In the genomic region with DNA sequence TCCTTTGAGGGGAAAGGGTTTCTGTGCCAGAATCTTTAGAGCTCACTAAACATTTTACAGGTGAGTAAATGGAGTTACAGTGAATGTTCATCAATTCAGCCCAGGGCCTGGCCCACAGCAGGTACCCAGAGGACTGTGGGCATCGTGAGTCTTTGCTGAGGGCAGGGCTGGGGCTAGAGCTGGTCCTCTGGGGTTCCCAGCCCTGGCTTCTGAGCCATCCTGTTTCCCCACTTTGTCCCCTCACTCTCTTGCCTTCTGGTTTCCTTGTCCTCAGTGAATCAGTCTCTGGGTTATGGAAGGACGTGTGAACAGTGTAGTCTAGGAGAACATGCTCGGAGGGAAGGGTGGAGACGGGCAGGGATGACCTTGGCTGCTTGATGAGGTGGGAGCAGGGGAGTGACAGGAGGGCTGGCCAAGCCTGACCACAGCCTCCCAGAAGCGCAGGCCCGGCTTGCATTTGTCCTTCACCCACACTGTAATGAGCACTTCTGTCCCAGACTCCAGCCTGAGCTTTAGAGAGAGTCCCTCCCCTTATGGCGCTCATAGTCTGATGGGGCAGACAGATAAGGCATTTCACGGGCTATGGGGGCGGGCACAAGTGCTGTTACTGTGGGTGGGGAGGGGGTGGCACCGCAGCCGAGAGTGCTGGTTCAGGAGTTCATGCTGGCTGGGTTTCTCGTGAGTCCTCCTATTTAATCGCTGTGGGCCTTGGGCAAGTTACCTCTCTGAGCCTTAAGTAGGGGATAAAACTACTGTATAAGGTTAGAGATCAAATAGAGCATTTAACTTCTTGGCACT, we compare ENCODE assay signal across 9 cellular contexts.
DNase-seq lines count a peak whose midpoint lies in the region; ATAC-seq lines count a peak whose summit lies in the region.
"Had no signal": no experiment of that assay in that cellular context is flagged by ENCODE, and none has a peak within 500 bp of the region (broad histone marks: within the 10 kb centered on the region; RNA-seq: fewer than 3 reads in every experiment).

No MANE protein-coding gene starts in this region.

- DNase-seq in NCI-H2227 (lab: John Stamatoyannopoulos, UW; ENCODE audit: unreplicated experiment) (peak; percentile 65), left kidney (ENCODE audit: low read depth, low spot score) (peak; percentile 82), NCI-H82 treated with DMSO at 0.1 percent for 48 hours (lab: John Stamatoyannopoulos, UW; ENCODE audit: unreplicated experiment) (no peak), NOMO-1 (lab: John Stamatoyannopoulos, UW; ENCODE audit: unreplicated experiment in 2 of 2) (no peak), NCI-H146 treated with DMSO at 0.1 percent for 48 hours (lab: John Stamatoyannopoulos, UW; ENCODE audit: unreplicated experiment) (no peak)
- DNase-seq in activated effector memory CD4-positive, alpha-beta T cell treated with anti-CD3 and anti-CD28 coated beads, Interleukin-2, amount 50 U/mL, for 16 hours, result peak; percentile 87
- DNase-seq in stimulated activated CD8-positive, alpha-beta memory T cell treated with anti-CD3 and anti-CD28 coated beads, Interleukin-7, amount 100 ng/mL, for 4 hours (ENCODE audit: low read depth in 2 of 2), result peak; percentile 63 to 67
- DNase-seq: HFFc6 had no signal

- ATAC-seq in HG03442 (IDR thresholded peaks at IDR 0.05; ENCODE audit: unreplicated experiment), result no peak

Comparison
In these comparisons a context has a peak if more than half of its experiments do, and no peak if none do; other contexts are left out.
1. DNase-seq: peak in NCI-H2227 (single experiment), activated effector memory CD4-positive, alpha-beta T cell treated with anti-CD3 and anti-CD28 coated beads, Interleukin-2, amount 50 U/mL, for 16 hours (single experiment), left kidney (single experiment) and stimulated activated CD8-positive, alpha-beta memory T cell treated with anti-CD3 and anti-CD28 coated beads, Interleukin-7, amount 100 ng/mL, for 4 hours (2 of 2); none in NCI-H82 treated with DMSO at 0.1 percent for 48 hours (single experiment), NOMO-1 (0 of 2) and NCI-H146 treated with DMSO at 0.1 percent for 48 hours (single experiment).